In genomic region chr19:32814624-32815023, GRCh38 we compare ENCODE assay signal across 2 cellular contexts.
A peak's percentile ranks its signal among the peaks of the same experiment; 100 is the strongest.
TF ChIP-seq lines count a peak whose summit lies in the region.

No MANE protein-coding gene starts in this region.

TF ChIP-seq in HEK293, 187 proteins besides CTCF, POLR2A, EP300 and RAD21:
- TF ChIP-seq ZNF473 (tag by site-specific recombination; IDR thresholded peaks at IDR 0.05) (0 out of 2 replicates have a peak, but pooled peaks have one; percentile 14), ZNF776 (tag by site-specific recombination; IDR thresholded peaks at IDR 0.05; ENCODE audit: borderline replicate concordance) (no peak)

TF ChIP-seq in H1, 55 proteins besides CTCF, POLR2A, EP300 and RAD21:
- TF ChIP-seq SP1 (IDR thresholded peaks at IDR 0.05; ENCODE audit: low read depth, low read length) (no peak), TEAD4 (IDR thresholded peaks at IDR 0.05; ENCODE audit: low read depth, low read length) (0 out of 2 replicates have a peak, but pooled peaks have one; percentile 17)
